ENCODE assay signal across 1 cellular context in the genomic region with DNA sequence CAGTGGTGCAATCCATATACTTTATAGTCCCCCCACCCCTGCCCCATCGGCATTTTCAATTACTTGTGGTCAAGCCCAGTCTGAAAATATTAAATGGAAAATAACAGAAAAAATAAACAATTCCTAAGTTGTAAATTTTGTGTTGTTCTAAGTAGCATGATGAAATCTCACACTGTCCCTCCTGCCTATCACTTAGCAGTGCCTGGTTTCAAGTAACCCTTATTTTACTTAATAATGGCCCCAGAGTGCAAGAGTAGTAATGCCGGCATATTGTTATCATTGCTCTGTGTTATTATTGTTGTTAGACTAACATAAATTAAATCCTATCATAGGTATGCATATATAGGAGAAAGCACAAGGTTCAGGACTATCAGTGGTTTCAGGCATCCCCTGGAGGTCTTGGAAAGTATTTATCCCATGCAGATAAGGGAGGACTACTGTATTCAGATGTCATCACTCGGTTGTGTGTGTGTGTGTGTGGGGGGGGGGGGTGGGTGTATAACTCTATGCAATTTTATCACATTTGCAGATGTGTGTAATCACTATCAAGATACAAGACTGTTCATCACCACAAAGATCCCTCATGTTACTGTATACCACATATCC.
TF ChIP-seq lines count a peak whose summit lies in the region.

No MANE protein-coding gene starts in this region.

TF ChIP-seq in HCT116, 20 proteins besides CTCF, POLR2A, EP300 and RAD21:
- TF ChIP-seq, protein P1, sequence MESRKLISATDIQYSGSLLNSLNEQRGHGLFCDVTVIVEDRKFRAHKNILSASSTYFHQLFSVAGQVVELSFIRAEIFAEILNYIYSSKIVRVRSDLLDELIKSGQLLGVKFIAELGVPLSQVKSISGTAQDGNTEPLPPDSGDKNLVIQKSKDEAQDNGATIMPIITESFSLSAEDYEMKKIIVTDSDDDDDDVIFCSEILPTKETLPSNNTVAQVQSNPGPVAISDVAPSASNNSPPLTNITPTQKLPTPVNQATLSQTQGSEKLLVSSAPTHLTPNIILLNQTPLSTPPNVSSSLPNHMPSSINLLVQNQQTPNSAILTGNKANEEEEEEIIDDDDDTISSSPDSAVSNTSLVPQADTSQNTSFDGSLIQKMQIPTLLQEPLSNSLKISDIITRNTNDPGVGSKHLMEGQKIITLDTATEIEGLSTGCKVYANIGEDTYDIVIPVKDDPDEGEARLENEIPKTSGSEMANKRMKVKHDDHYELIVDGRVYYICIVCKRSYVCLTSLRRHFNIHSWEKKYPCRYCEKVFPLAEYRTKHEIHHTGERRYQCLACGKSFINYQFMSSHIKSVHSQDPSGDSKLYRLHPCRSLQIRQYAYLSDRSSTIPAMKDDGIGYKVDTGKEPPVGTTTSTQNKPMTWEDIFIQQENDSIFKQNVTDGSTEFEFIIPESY (IDR thresholded peaks at IDR 0.05; ENCODE audit: extremely low read depth, insufficient replicate concordance, low read length) = no peak
- TF ChIP-seq SP1 (IDR thresholded peaks at IDR 0.05; ENCODE audit: low read depth) = no peak
- no peak for TF ChIP-seq EZH2 (IDR thresholded peaks at IDR 0.05)
- TF ChIP-seq JUND (IDR thresholded peaks at IDR 0.05) = no peak
- no peak for TF ChIP-seq ELF1 (IDR thresholded peaks at IDR 0.05; ENCODE audit: borderline replicate concordance, low read depth)
- TF ChIP-seq SRF (IDR thresholded peaks at IDR 0.05; ENCODE audit: low read depth) = no peak
- TF ChIP-seq, protein P2, sequence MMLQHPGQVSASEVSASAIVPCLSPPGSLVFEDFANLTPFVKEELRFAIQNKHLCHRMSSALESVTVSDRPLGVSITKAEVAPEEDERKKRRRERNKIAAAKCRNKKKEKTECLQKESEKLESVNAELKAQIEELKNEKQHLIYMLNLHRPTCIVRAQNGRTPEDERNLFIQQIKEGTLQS (IDR thresholded peaks at IDR 0.05) = no peak
- TF ChIP-seq ZFX (IDR thresholded peaks at IDR 0.05) = no peak
- TF ChIP-seq, protein P3, sequence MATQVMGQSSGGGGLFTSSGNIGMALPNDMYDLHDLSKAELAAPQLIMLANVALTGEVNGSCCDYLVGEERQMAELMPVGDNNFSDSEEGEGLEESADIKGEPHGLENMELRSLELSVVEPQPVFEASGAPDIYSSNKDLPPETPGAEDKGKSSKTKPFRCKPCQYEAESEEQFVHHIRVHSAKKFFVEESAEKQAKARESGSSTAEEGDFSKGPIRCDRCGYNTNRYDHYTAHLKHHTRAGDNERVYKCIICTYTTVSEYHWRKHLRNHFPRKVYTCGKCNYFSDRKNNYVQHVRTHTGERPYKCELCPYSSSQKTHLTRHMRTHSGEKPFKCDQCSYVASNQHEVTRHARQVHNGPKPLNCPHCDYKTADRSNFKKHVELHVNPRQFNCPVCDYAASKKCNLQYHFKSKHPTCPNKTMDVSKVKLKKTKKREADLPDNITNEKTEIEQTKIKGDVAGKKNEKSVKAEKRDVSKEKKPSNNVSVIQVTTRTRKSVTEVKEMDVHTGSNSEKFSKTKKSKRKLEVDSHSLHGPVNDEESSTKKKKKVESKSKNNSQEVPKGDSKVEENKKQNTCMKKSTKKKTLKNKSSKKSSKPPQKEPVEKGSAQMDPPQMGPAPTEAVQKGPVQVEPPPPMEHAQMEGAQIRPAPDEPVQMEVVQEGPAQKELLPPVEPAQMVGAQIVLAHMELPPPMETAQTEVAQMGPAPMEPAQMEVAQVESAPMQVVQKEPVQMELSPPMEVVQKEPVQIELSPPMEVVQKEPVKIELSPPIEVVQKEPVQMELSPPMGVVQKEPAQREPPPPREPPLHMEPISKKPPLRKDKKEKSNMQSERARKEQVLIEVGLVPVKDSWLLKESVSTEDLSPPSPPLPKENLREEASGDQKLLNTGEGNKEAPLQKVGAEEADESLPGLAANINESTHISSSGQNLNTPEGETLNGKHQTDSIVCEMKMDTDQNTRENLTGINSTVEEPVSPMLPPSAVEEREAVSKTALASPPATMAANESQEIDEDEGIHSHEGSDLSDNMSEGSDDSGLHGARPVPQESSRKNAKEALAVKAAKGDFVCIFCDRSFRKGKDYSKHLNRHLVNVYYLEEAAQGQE (IDR thresholded peaks at IDR 0.05; ENCODE audit: low read depth) = no peak
- no peak for TF ChIP-seq SIN3A (IDR thresholded peaks at IDR 0.05; ENCODE audit: low read depth)
- TF ChIP-seq EGR1 (IDR thresholded peaks at IDR 0.05; ENCODE audit: low read depth) = no peak
- TF ChIP-seq YY1 (IDR thresholded peaks at IDR 0.05; ENCODE audit: extremely low read depth, insufficient replicate concordance, low read depth, low read length) = no peak
- TF ChIP-seq POLR2AphosphoS5 (IDR thresholded peaks at IDR 0.05; ENCODE audit: low read depth, low read length) = no peak
- TF ChIP-seq CEBPB (IDR thresholded peaks at IDR 0.05; ENCODE audit: low read depth) = no peak
- TF ChIP-seq, protein P4, sequence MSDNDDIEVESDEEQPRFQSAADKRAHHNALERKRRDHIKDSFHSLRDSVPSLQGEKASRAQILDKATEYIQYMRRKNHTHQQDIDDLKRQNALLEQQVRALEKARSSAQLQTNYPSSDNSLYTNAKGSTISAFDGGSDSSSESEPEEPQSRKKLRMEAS (IDR thresholded peaks at IDR 0.05) = no peak
- no peak for TF ChIP-seq ZNF274 (IDR thresholded peaks at IDR 0.05; ENCODE audit: low read depth, low read length)
- no peak for TF ChIP-seq FOSL1 (IDR thresholded peaks at IDR 0.05; ENCODE audit: low read depth)
- TF ChIP-seq CBX3 (IDR thresholded peaks at IDR 0.05; ENCODE audit: low read depth) = no peak
- TF ChIP-seq TCF7L2 (IDR thresholded peaks at IDR 0.05; ENCODE audit: borderline replicate concordance, extremely low read depth, insufficient read depth, insufficient read length) = no peak
- TF ChIP-seq EZH2phosphoT487 (IDR thresholded peaks at IDR 0.05; ENCODE audit: borderline replicate concordance) = no peak
